ENCODE assay signal across 1 cellular context in genomic region chr2:112416860-112417259, GRCh38.
TF ChIP-seq lines count a peak whose summit lies in the region.

No MANE protein-coding gene starts in this region.

TF ChIP-seq in HepG2, 621 proteins besides CTCF, POLR2A, EP300 and RAD21:
- TF ChIP-seq STAG1 (CRISPR knock-in tag; IDR thresholded peaks at IDR 0.05), result peak; percentile 56
